In genomic region chr13:104132849-104133248, GRCh38 we compare ENCODE assay signal across 1 cellular context.
TF ChIP-seq lines count a peak whose summit lies in the region.

No MANE protein-coding gene starts in this region.

TF ChIP-seq in GM23338, 12 proteins besides CTCF, POLR2A, EP300 and RAD21 (continued from another document):
- TF ChIP-seq ZNF462 (CRISPR knock-in tag; IDR thresholded peaks at IDR 0.05) (no peak), JUNB (IDR thresholded peaks at IDR 0.05; ENCODE audit: unreplicated experiment) (no peak), EZH2phosphoT487 (IDR thresholded peaks at IDR 0.05; ENCODE audit: unreplicated experiment) (no peak), EZH2 (IDR thresholded peaks at IDR 0.05; ENCODE audit: low read depth, unreplicated experiment) (no peak), POLR2AphosphoS5 (IDR thresholded peaks at IDR 0.05; ENCODE audit: low read depth) (no peak)
